Comparison of ENCODE assay signal across 15 cellular contexts in genomic region chr2:180655393-180655792, GRCh38.
"Had no signal": no experiment of that assay in that cellular context is flagged by ENCODE, and none has a peak within 500 bp of the region (broad histone marks: within the 10 kb centered on the region; RNA-seq: fewer than 3 reads in every experiment).

No MANE protein-coding gene starts in this region.

- DNase-seq: activated CD4-positive, alpha-beta T cell treated with anti-CD3 and anti-CD28 coated beads, Interleukin-2, amount 10 ng/mL, durations not matched to agents 24 days and 14 days; activated naive CD4-positive, alpha-beta T cell treated with Interleukin-2 at 50 U/mL for 16 hours; activated naive CD8-positive, alpha-beta T cell treated with anti-CD3 and anti-CD28 coated beads, Interleukin-2, amount 50 U/mL, for 24 hours; central memory CD4-positive, alpha-beta T cell; cortex of kidney; effector CD8-positive, alpha-beta T cell; left lung; mesenchymal stem cell; stimulated activated CD4-positive, alpha-beta T cell treated with anti-CD3 and anti-CD28 coated beads, Interleukin-4, amount 100 ng/mL, for 1 hour; stimulated activated CD8-positive, alpha-beta memory T cell treated with anti-CD3 and anti-CD28 coated beads, Interleukin-4, amount 100 ng/mL, for 48 hours had no signal

- H3K36me3 ChIP-seq: left lung, thoracic aorta had no signal

- H3K9me3 Mint-ChIP-seq: activated CD4-positive, alpha-beta T cell treated with anti-CD3 and anti-CD28 coated beads, Interleukin-2, amount 10 ng/mL, durations not matched to agents 24 days and 14 days; activated naive CD8-positive, alpha-beta T cell treated with anti-CD3 and anti-CD28 coated beads, Interleukin-2, amount 50 U/mL, for 24 hours; activated T-helper 1 cell treated with anti-CD3 and anti-CD28 coated beads, Interleukin-12 subunit alpha, Interleukin-12 subunit beta, Interleukin-2, Interleukin-4 antibody, amounts not matched to agents 30 ng/mL and 10 ng/mL and 1 ng/mL, durations not matched to agents 14 hours and 24 hours and 36 hours; stimulated activated naive CD8-positive, alpha-beta T cell treated with anti-CD3 and anti-CD28 coated beads, Interleukin-15, Interleukin-2, amounts not matched to agents 100 ng/mL and 50 ng/mL, for 24 hours; T-helper 1 cell treated with Interleukin-12 subunit alpha and Interleukin-12 subunit beta and Interleukin-4 antibody, amounts not matched to agents 30 μg/mL and 1 μg/mL, for 36 hours; WTC11 had no signal

- H3K27ac ChIP-seq: left lung, thoracic aorta had no signal

- H3K4me3 ChIP-seq: left lung, thoracic aorta had no signal

- H3K27me3 ChIP-seq: left lung had no signal

- ATAC-seq: activated naive CD8-positive, alpha-beta T cell treated with anti-CD3 and anti-CD28 coated beads, Interleukin-2, amount 50 U/mL, for 24 hours; left lung had no signal

- H3K4me1 Mint-ChIP-seq: activated CD4-positive, alpha-beta T cell treated with anti-CD3 and anti-CD28 coated beads, Interleukin-2, amount 10 ng/mL, durations not matched to agents 24 days and 14 days; activated naive CD8-positive, alpha-beta T cell treated with anti-CD3 and anti-CD28 coated beads, Interleukin-2, amount 50 U/mL, for 24 hours had no signal

- H3K9me3 ChIP-seq: left lung, thoracic aorta had no signal

- H3K4me1 ChIP-seq: left lung had no signal

- H3K4me3 Mint-ChIP-seq: activated CD4-positive, alpha-beta T cell treated with anti-CD3 and anti-CD28 coated beads, Interleukin-2, amount 10 ng/mL, durations not matched to agents 24 days and 14 days; activated naive CD8-positive, alpha-beta T cell treated with anti-CD3 and anti-CD28 coated beads, Interleukin-2, amount 50 U/mL, for 24 hours; activated T-helper 1 cell treated with anti-CD3 and anti-CD28 coated beads, Interleukin-12 subunit alpha, Interleukin-12 subunit beta, Interleukin-2, Interleukin-4 antibody, amounts not matched to agents 30 ng/mL and 10 ng/mL and 1 ng/mL, durations not matched to agents 14 hours and 24 hours and 36 hours; stimulated activated naive CD8-positive, alpha-beta T cell treated with anti-CD3 and anti-CD28 coated beads, Interleukin-15, Interleukin-2, amounts not matched to agents 100 ng/mL and 50 ng/mL, for 24 hours; T-helper 1 cell treated with Interleukin-12 subunit alpha and Interleukin-12 subunit beta and Interleukin-4 antibody, amounts not matched to agents 30 μg/mL and 1 μg/mL, for 36 hours; WTC11 had no signal

- H3K36me3 Mint-ChIP-seq: WTC11 had no signal

- H3K27ac Mint-ChIP-seq: activated CD4-positive, alpha-beta T cell treated with anti-CD3 and anti-CD28 coated beads, Interleukin-2, amount 10 ng/mL, durations not matched to agents 24 days and 14 days; activated naive CD8-positive, alpha-beta T cell treated with anti-CD3 and anti-CD28 coated beads, Interleukin-2, amount 50 U/mL, for 24 hours; activated T-helper 1 cell treated with anti-CD3 and anti-CD28 coated beads, Interleukin-12 subunit alpha, Interleukin-12 subunit beta, Interleukin-2, Interleukin-4 antibody, amounts not matched to agents 30 ng/mL and 10 ng/mL and 1 ng/mL, durations not matched to agents 14 hours and 24 hours and 36 hours; stimulated activated naive CD8-positive, alpha-beta T cell treated with anti-CD3 and anti-CD28 coated beads, Interleukin-15, Interleukin-2, amounts not matched to agents 100 ng/mL and 50 ng/mL, for 24 hours; T-helper 1 cell treated with Interleukin-12 subunit alpha and Interleukin-12 subunit beta and Interleukin-4 antibody, amounts not matched to agents 30 μg/mL and 1 μg/mL, for 36 hours; WTC11 had no signal
